Comparison of ENCODE assay signal across 22 cellular contexts in genomic region chr12:21647179-21647578, GRCh38. TPM values are rescaled to one million over a fixed set of nuclear protein-coding genes. Genes with fewer than 3 reads are reported as not detected.
DNase-seq lines count a peak whose midpoint lies in the region; ATAC-seq and TF ChIP-seq lines count a peak whose summit lies in the region.
"Had no signal": no experiment of that assay in that cellular context is flagged by ENCODE, and none has a peak within 500 bp of the region (broad histone marks: within the 10 kb centered on the region; RNA-seq: fewer than 3 reads in every experiment).

No MANE protein-coding gene starts in this region.

- H3K27me3 Mint-ChIP-seq in activated naive CD4-positive, alpha-beta T cell treated with anti-CD3 and anti-CD28 coated beads, Interleukin-2, amount 10 ng/mL, durations not matched to agents 7 days and 5 days = no peaks in the 10 kb centered on the region
- peaks cover 2% of the 10 kb centered on the region for H3K27me3 Mint-ChIP-seq in GM23338 (ENCODE audit: insufficient read depth, low read depth, poor library complexity)
- no peaks in the 10 kb centered on the region for H3K27me3 Mint-ChIP-seq in activated naive CD8-positive, alpha-beta T cell
- H3K27me3 Mint-ChIP-seq in nephron progenitor cell (ENCODE audit: low read depth, poor library complexity) = no peaks in the 10 kb centered on the region
- no peaks in the 10 kb centered on the region for H3K27me3 Mint-ChIP-seq in neural progenitor cell (ENCODE audit: insufficient read depth, low read depth)

- H3K27ac Mint-ChIP-seq in activated naive CD4-positive, alpha-beta T cell treated with anti-CD3 and anti-CD28 coated beads, Interleukin-2, amount 10 ng/mL, durations not matched to agents 7 days and 5 days = peak overlapping the region; percentile 39
- peak overlapping the region; percentile 72 for H3K27ac Mint-ChIP-seq in GM23338
- H3K27ac Mint-ChIP-seq in activated naive CD8-positive, alpha-beta T cell = peak overlapping the region; percentile 72
- H3K27ac Mint-ChIP-seq in nephron progenitor cell = peak overlapping the region; percentile 87
- H3K27ac Mint-ChIP-seq in neural progenitor cell = no peak overlapping the region

- no peaks in the 10 kb centered on the region for H3K9me2 ChIP-seq in GM23338 (ENCODE audit: insufficient read depth)

- H3K4me1 ChIP-seq in GM23338 (ENCODE audit: insufficient read depth) = peaks cover 38% of the 10 kb centered on the region
- peaks cover 37% of the 10 kb centered on the region for H3K4me1 ChIP-seq in neural progenitor cell
- H3K4me1 ChIP-seq: gastrocnemius medialis, uterus had no signal

- no peaks in the 10 kb centered on the region for H3K27me3 ChIP-seq in GM23338 (ENCODE audit: insufficient read depth)
- H3K27me3 ChIP-seq in neural progenitor cell = no peaks in the 10 kb centered on the region
- H3K27me3 ChIP-seq: body of pancreas, esophagus squamous epithelium, gastrocnemius medialis, sigmoid colon, uterus had no signal

- no peaks in the 10 kb centered on the region for H3K9me3 ChIP-seq in neural progenitor cell (ENCODE audit: low read depth)
- H3K9me3 ChIP-seq: body of pancreas, esophagus squamous epithelium, gastrocnemius medialis, sigmoid colon, uterus had no signal

- H3F3A ChIP-seq in GM23338 (replicated peaks; ENCODE audit: low read depth) (no peaks in the 10 kb centered on the region), neural progenitor cell (ENCODE audit: low read depth) (peaks cover 27% of the 10 kb centered on the region)

- H4K20me1 ChIP-seq in GM23338 (replicated peaks; ENCODE audit: insufficient read depth) (peaks cover 65% of the 10 kb centered on the region), neural progenitor cell (ENCODE audit: low read depth) (peaks cover 81% of the 10 kb centered on the region)

- H3K79me2 ChIP-seq in GM23338 (replicated peaks; ENCODE audit: insufficient read depth) (peaks cover 93% of the 10 kb centered on the region), neural progenitor cell (ENCODE audit: low read depth) (peaks cover 90% of the 10 kb centered on the region)

- no peaks in the 10 kb centered on the region for H3K9me3 Mint-ChIP-seq in activated naive CD4-positive, alpha-beta T cell treated with anti-CD3 and anti-CD28 coated beads, Interleukin-2, amount 10 ng/mL, durations not matched to agents 7 days and 5 days
- H3K9me3 Mint-ChIP-seq in GM23338 (no peaks in the 10 kb centered on the region), nephron progenitor cell (no peaks in the 10 kb centered on the region), neural progenitor cell (no peaks in the 10 kb centered on the region)
- no peaks in the 10 kb centered on the region for H3K9me3 Mint-ChIP-seq in activated naive CD8-positive, alpha-beta T cell (ENCODE audit: low read depth)
- H3K9me3 Mint-ChIP-seq: CD14-positive monocyte had no signal

- CTCF ChIA-PET in activated naive CD4-positive, alpha-beta T cell treated with anti-CD3 and anti-CD28 coated beads, Interleukin-2, amount 10 ng/mL, durations not matched to agents 7 days and 5 days (lab: Charles Lee) = interaction anchor here (0.8 kb wide), 1 partner anchor 35 kb away, joined by 3 read pairs; no protein-coding TSS in a partner anchor

- H2AFZ ChIP-seq in GM23338 = no peak overlapping the region
- H2AFZ ChIP-seq in neural progenitor cell (replicated peaks) = no peak overlapping the region

- peaks cover 87% of the 10 kb centered on the region for H3K36me3 ChIP-seq in GM23338 (ENCODE audit: insufficient read depth)
- peaks cover 58% of the 10 kb centered on the region for H3K36me3 ChIP-seq in neural progenitor cell
- H3K36me3 ChIP-seq: uterus had no signal

- DNase-seq in activated naive CD4-positive, alpha-beta T cell treated with anti-CD3 and anti-CD28 coated beads, Interleukin-2, amount 10 ng/mL, durations not matched to agents 7 days and 5 days = no peak
- DNase-seq in activated naive CD4-positive, alpha-beta T cell treated with Interleukin-2 at 50 U/mL for 16 hours = no peak
- DNase-seq in GM23338 (ENCODE audit: low spot score) = no peak
- DNase-seq in nephron progenitor cell = no peak
- no peak for DNase-seq in neural progenitor cell (ENCODE audit: low spot score)
- DNase-seq: body of pancreas; effector CD8-positive, alpha-beta T cell; esophagus squamous epithelium; gastrocnemius medialis; NCI-H1436 treated with DMSO at 0.1 percent for 48 hours; NCI-H510A treated with DMSO at 0.1 percent for 48 hours; SIG-M5; sigmoid colon; stimulated activated CD8-positive, alpha-beta memory T cell treated with anti-CD3 and anti-CD28 coated beads, Interleukin-4, amount 100 ng/mL, for 48 hours; uterus had no signal

- ATAC-seq in GM23338 (no peak), HG02623 (IDR thresholded peaks at IDR 0.05; ENCODE audit: unreplicated experiment) (no peak), HG03457 (IDR thresholded peaks at IDR 0.05; ENCODE audit: unreplicated experiment) (no peak)
- ATAC-seq: body of pancreas, gastrocnemius medialis had no signal

- peaks cover 84% of the 10 kb centered on the region for H3K36me3 Mint-ChIP-seq in activated naive CD4-positive, alpha-beta T cell treated with anti-CD3 and anti-CD28 coated beads, Interleukin-2, amount 10 ng/mL, durations not matched to agents 7 days and 5 days
- H3K36me3 Mint-ChIP-seq in GM23338 (ENCODE audit: low read depth) (peaks cover 100% of the 10 kb centered on the region), nephron progenitor cell (ENCODE audit: low read depth) (peaks cover 97% of the 10 kb centered on the region), neural progenitor cell (peaks cover 54% of the 10 kb centered on the region)
- H3K36me3 Mint-ChIP-seq in activated naive CD8-positive, alpha-beta T cell = peaks cover 40% of the 10 kb centered on the region

- H3K9ac ChIP-seq in neural progenitor cell = no peak overlapping the region

- no peak overlapping the region for H3K4me3 Mint-ChIP-seq in activated naive CD4-positive, alpha-beta T cell treated with anti-CD3 and anti-CD28 coated beads, Interleukin-2, amount 10 ng/mL, durations not matched to agents 7 days and 5 days
- H3K4me3 Mint-ChIP-seq in GM23338 = no peak overlapping the region; the same call in 2 of the 3 replicates
- peak overlapping the region; percentile 59 for H3K4me3 Mint-ChIP-seq in activated naive CD8-positive, alpha-beta T cell
- no peak overlapping the region for H3K4me3 Mint-ChIP-seq in nephron progenitor cell
- H3K4me3 Mint-ChIP-seq in neural progenitor cell = no peak overlapping the region
- H3K4me3 Mint-ChIP-seq: CD14-positive monocyte had no signal

- TF ChIP-seq CTCF in GM23338 (conservative IDR thresholded peaks at IDR 0.05; ENCODE audit: low read depth in 2 of 2) (no peak), nephron progenitor cell (IDR thresholded peaks at IDR 0.05) (no peak), neural progenitor cell (IDR thresholded peaks at IDR 0.05) (no peak)

- peak overlapping the region; percentile 3; the same call in 1 of the 2 replicates for H3K27ac ChIP-seq in GM23338 (ENCODE audit: low read depth)
- no peak overlapping the region for H3K27ac ChIP-seq in neural progenitor cell
- H3K27ac ChIP-seq: body of pancreas, esophagus squamous epithelium, gastrocnemius medialis, HL-60, sigmoid colon, uterus had no signal

- H3K4me3 ChIP-seq in GM23338 (no peak overlapping the region), neural progenitor cell (no peak overlapping the region)
- H3K4me3 ChIP-seq: body of pancreas, esophagus squamous epithelium, gastrocnemius medialis, sigmoid colon, uterus had no signal

- peaks cover 78% of the 10 kb centered on the region for H3K4me1 Mint-ChIP-seq in activated naive CD4-positive, alpha-beta T cell treated with anti-CD3 and anti-CD28 coated beads, Interleukin-2, amount 10 ng/mL, durations not matched to agents 7 days and 5 days
- H3K4me1 Mint-ChIP-seq in GM23338 (peaks cover 67% of the 10 kb centered on the region), nephron progenitor cell (peaks cover 47% of the 10 kb centered on the region), neural progenitor cell (peaks cover 50% of the 10 kb centered on the region)
- peaks cover 94% of the 10 kb centered on the region for H3K4me1 Mint-ChIP-seq in activated naive CD8-positive, alpha-beta T cell (ENCODE audit: low read depth)

- H3K4me2 ChIP-seq in GM23338 (no peak overlapping the region), neural progenitor cell (no peak overlapping the region)

RNA-seq across cellular contexts. Expression of gene LDHB, which starts 10.5 kb away (rescaled TPM):
- total RNA-seq in GM23338 (2014; rRNA removed; shearing (Covaris generic)) = 1,537 and 1,654 TPM in 2 replicates
- polyA plus RNA-seq in GM23338 (2016; fragmentation: Nextera tagmentation; extraction: Ambion mirVana) = 1,924 and 1,990 TPM in 2 replicates
- total RNA-seq in neural progenitor cell (ENCODE audit: low replicate concordance) = 1,385 and 1,973 TPM in 2 replicates

RNA-seq across cellular contexts. Expression of gene GYS2, which starts 42.5 kb away (rescaled TPM):
- not detected in 2 replicates for total RNA-seq in GM23338 (2014; rRNA removed; shearing (Covaris generic))
- not detected in 2 replicates for polyA plus RNA-seq in GM23338 (2016; fragmentation: Nextera tagmentation; extraction: Ambion mirVana)
- total RNA-seq in neural progenitor cell (ENCODE audit: low replicate concordance) = not detected in 2 replicates
- total RNA-seq: body of pancreas, posterior vena cava, uterus had no signal
- polyA plus RNA-seq: AG04450, CD14-positive monocyte, sigmoid colon had no signal
